8 cellular contexts compared by ENCODE assay signal in genomic region chr18:22930089-22930713, GRCh38. TPM values are rescaled to one million over a fixed set of nuclear protein-coding genes. Genes with fewer than 3 reads are reported as not detected.
DNase-seq lines count a peak whose midpoint lies in the region; ATAC-seq lines count a peak whose summit lies in the region.

No MANE protein-coding gene starts in this region.

- H3K4ac ChIP-seq in mesenchymal stem cell (ENCODE audit: low read depth in 1 of 2, low read length in 2 of 2), result no peak overlapping the region

- no peak overlapping the region for H3K9ac ChIP-seq in mesenchymal stem cell (ENCODE audit: low read length)

- H4K91ac ChIP-seq in mesenchymal stem cell (ENCODE audit: low read length), result no peak overlapping the region

- H3K4me1 ChIP-seq in mesenchymal stem cell (ENCODE audit: control insufficient read depth, insufficient read depth, low read depth, low read length), result peaks cover 1% of the 10 kb centered on the region

- peaks cover 5% of the 10 kb centered on the region for H3K79me1 ChIP-seq in mesenchymal stem cell (replicated peaks; ENCODE audit: low read length, poor library complexity, severe bottlenecking)

- H2BK12ac ChIP-seq in mesenchymal stem cell (ENCODE audit: low read length in 2 of 2), result no peak overlapping the region

- no CpG with 5 or more reads among the region's 2 CpGs for WGBS in mesenchymal stem cell

- no peak overlapping the region for H3K27ac ChIP-seq in mesenchymal stem cell (ENCODE audit: low read length, poor library complexity, severe bottlenecking)

- no peak overlapping the region for H3K14ac ChIP-seq in mesenchymal stem cell (ENCODE audit: low read length in 2 of 2)

- no peak overlapping the region for H3K23ac ChIP-seq in mesenchymal stem cell (ENCODE audit: low read length in 2 of 2)

- no peak overlapping the region for H2BK15ac ChIP-seq in mesenchymal stem cell (ENCODE audit: low read depth, poor library complexity, severe bottlenecking)

- no peak overlapping the region for H2AFZ ChIP-seq in mesenchymal stem cell (ENCODE audit: low read depth, low read length)

- H3K27me3 ChIP-seq in mesenchymal stem cell (ENCODE audit: control insufficient read depth in 1 of 2, insufficient read depth in 1 of 2, low read length in 2 of 2), result no peaks in the 10 kb centered on the region

- no peaks in the 10 kb centered on the region for H3K36me3 ChIP-seq in mesenchymal stem cell (ENCODE audit: control insufficient read depth in 1 of 2, insufficient read depth in 2 of 2, low read depth in 1 of 2, low read length in 2 of 2)

- no peak overlapping the region for H3K18ac ChIP-seq in mesenchymal stem cell (ENCODE audit: low read depth in 1 of 2, low read length in 2 of 2)

- ATAC-seq in HG03280 (IDR thresholded peaks at IDR 0.05; ENCODE audit: unreplicated experiment), result peak; percentile 42

- H4K8ac ChIP-seq in mesenchymal stem cell (ENCODE audit: low read length), result no peak overlapping the region

- H2BK5ac ChIP-seq in mesenchymal stem cell (ENCODE audit: low read depth, low read length, poor library complexity, severe bottlenecking), result no peak overlapping the region

- no peak overlapping the region for H3K4me3 ChIP-seq in mesenchymal stem cell (ENCODE audit: insufficient read depth in 1 of 2, low read depth in 1 of 2, low read length in 2 of 2)

- peak; percentile 53 for DNase-seq in NK-92 treated with Interleukin-12 subunit alpha and Interleukin-12 subunit beta, amount 100 ng/mL, for 24 hours (lab: John Stamatoyannopoulos, UW)
- DNase-seq in NK-92 (lab: John Stamatoyannopoulos, UW; ENCODE audit: unreplicated experiment) (no peak), NCI-H446 treated with DMSO at 0.1 percent for 48 hours (lab: John Stamatoyannopoulos, UW) (peak; percentile 24), ecto neural progenitor cell (ENCODE audit: low spot score) (peak; percentile 68), mesenchymal stem cell (peak; percentile 73)
- peak; percentile 79 to 83 for DNase-seq in activated CD4-positive, alpha-beta T cell treated with anti-CD3 and anti-CD28 coated beads, Interleukin-2, amount 50 U/mL, for 4 hours
- peak; percentile 60 to 64 for DNase-seq in stimulated activated CD8-positive, alpha-beta memory T cell treated with anti-CD3 and anti-CD28 coated beads, Interleukin-2, amount 100 ng/mL, for 1 hour (ENCODE audit: low read depth in 2 of 2)

- no peaks in the 10 kb centered on the region for H3K9me3 ChIP-seq in mesenchymal stem cell (ENCODE audit: control insufficient read depth, low read length)

- H2BK120ac ChIP-seq in mesenchymal stem cell (ENCODE audit: low read depth, low read length), result no peak overlapping the region

- no peak overlapping the region for H2AK5ac ChIP-seq in mesenchymal stem cell (ENCODE audit: low read length, severe bottlenecking)

- no peak overlapping the region for H3K4me2 ChIP-seq in mesenchymal stem cell (ENCODE audit: low read length, poor library complexity, severe bottlenecking)

RNA-seq across cellular contexts. Expression of gene RBBP8, which starts 2.9 kb away (rescaled TPM):
- 17.1 TPM for polyA plus RNA-seq in mesenchymal stem cell (2013, experiment 1 of 2)
- polyA plus RNA-seq in mesenchymal stem cell (2013, experiment 2 of 2), result 18.7 TPM
